In genomic region chr18:8006979-8007378, GRCh38 we compare ENCODE assay signal across 27 cellular contexts.
"Had no signal": no experiment of that assay in that cellular context is flagged by ENCODE, and none has a peak within 500 bp of the region (broad histone marks: within the 10 kb centered on the region; RNA-seq: fewer than 3 reads in every experiment).

No MANE protein-coding gene starts in this region.

- H3K36me3 Mint-ChIP-seq: mesothelial cell of epicardium; natural killer cell treated with Interleukin-12 subunit alpha and Interleukin-12 subunit beta and Interleukin-15 and Interleukin-18, amount 100 ng/mL, for 72 hours; stimulated activated effector memory CD8-positive, alpha-beta T cell treated with anti-CD3 and anti-CD28 coated beads, Interleukin-12 subunit alpha, Interleukin-12 subunit beta, amount 100 ng/mL, for 72 hours had no signal

- H3K4me3 Mint-ChIP-seq: mesothelial cell of epicardium; naive thymus-derived CD4-positive, alpha-beta T cell; natural killer cell treated with Interleukin-12 subunit alpha and Interleukin-12 subunit beta and Interleukin-15 and Interleukin-18, amount 100 ng/mL, for 72 hours; stimulated activated effector memory CD8-positive, alpha-beta T cell treated with anti-CD3 and anti-CD28 coated beads, Interleukin-12 subunit alpha, Interleukin-12 subunit beta, amount 100 ng/mL, for 72 hours; stimulated activated naive CD8-positive, alpha-beta T cell treated with anti-CD3 and anti-CD28 coated beads, Interleukin-15, Interleukin-2, amounts not matched to agents 100 ng/mL and 50 ng/mL, for 24 hours had no signal

- H3K4me1 Mint-ChIP-seq: naive thymus-derived CD4-positive, alpha-beta T cell had no signal

- H3K27me3 ChIP-seq: left lung, ovary, right atrium auricular region, suprapubic skin, tibial artery, upper lobe of right lung had no signal

- ATAC-seq: left cardiac atrium; left lung; lower lobe of right lung; mucosa of descending colon; naive thymus-derived CD4-positive, alpha-beta T cell; natural killer cell treated with Interleukin-12 subunit alpha and Interleukin-12 subunit beta and Interleukin-15 and Interleukin-18, amount 100 ng/mL, for 72 hours; sciatic nerve; stimulated activated effector memory CD8-positive, alpha-beta T cell treated with anti-CD3 and anti-CD28 coated beads, Interleukin-12 subunit alpha, Interleukin-12 subunit beta, amount 100 ng/mL, for 72 hours; upper lobe of right lung had no signal

- H3K27me3 Mint-ChIP-seq: naive thymus-derived CD4-positive, alpha-beta T cell; natural killer cell treated with Interleukin-12 subunit alpha and Interleukin-12 subunit beta and Interleukin-15 and Interleukin-18, amount 100 ng/mL, for 72 hours; progenitor cell of endocrine pancreas; stimulated activated naive CD8-positive, alpha-beta T cell treated with anti-CD3 and anti-CD28 coated beads, Interleukin-15, Interleukin-2, amounts not matched to agents 100 ng/mL and 50 ng/mL, for 24 hours had no signal

- H3K27ac Mint-ChIP-seq: mesothelial cell of epicardium; naive thymus-derived CD4-positive, alpha-beta T cell; natural killer cell treated with Interleukin-12 subunit alpha and Interleukin-12 subunit beta and Interleukin-15 and Interleukin-18, amount 100 ng/mL, for 72 hours; progenitor cell of endocrine pancreas; stimulated activated effector memory CD8-positive, alpha-beta T cell treated with anti-CD3 and anti-CD28 coated beads, Interleukin-12 subunit alpha, Interleukin-12 subunit beta, amount 100 ng/mL, for 72 hours; stimulated activated naive CD8-positive, alpha-beta T cell treated with anti-CD3 and anti-CD28 coated beads, Interleukin-15, Interleukin-2, amounts not matched to agents 100 ng/mL and 50 ng/mL, for 24 hours had no signal

- H3K4me1 ChIP-seq: suprapubic skin had no signal

- H3K27ac ChIP-seq: left lung, lower lobe of right lung, ovary, right atrium auricular region, skin epidermis, suprapubic skin, thoracic aorta, tibial artery, upper lobe of right lung had no signal

- H3K4me3 ChIP-seq: left lung, lower lobe of right lung, mucosa of descending colon, ovary, right atrium auricular region, skin epidermis, suprapubic skin, thoracic aorta, tibial artery, upper lobe of right lung had no signal

- H3K9me3 Mint-ChIP-seq: mesothelial cell of epicardium; stimulated activated naive CD8-positive, alpha-beta T cell treated with anti-CD3 and anti-CD28 coated beads, Interleukin-15, Interleukin-2, amounts not matched to agents 100 ng/mL and 50 ng/mL, for 24 hours had no signal

- DNase-seq: hippocampal formation; kidney glomerular epithelial cell; left cardiac atrium; left lung; lower lobe of right lung; mammary epithelial cell; mesenchymal stem cell; mucosa of descending colon; naive thymus-derived CD4-positive, alpha-beta T cell; ovary; stimulated activated CD4-positive, alpha-beta T cell treated with anti-CD3 and anti-CD28 coated beads, Interleukin-12 subunit alpha, Interleukin-12 subunit beta, amount 100 ng/mL, for 4 hours; stimulated activated CD4-positive, alpha-beta T cell treated with anti-CD3 and anti-CD28 coated beads, Interleukin-15, amount 100 ng/mL, for 24 hours; stimulated activated CD4-positive, alpha-beta T cell treated with anti-CD3 and anti-CD28 coated beads, Interleukin-4, amount 100 ng/mL, for 24 hours; stimulated activated naive CD4-positive, alpha-beta T cell; tibial artery; trophoblast cell; upper lobe of right lung had no signal

- H3K36me3 ChIP-seq: left lung, lower lobe of right lung, ovary, right atrium auricular region, suprapubic skin, thoracic aorta, tibial artery, upper lobe of right lung had no signal
